15 cellular contexts compared by ENCODE assay signal in the genomic region with DNA sequence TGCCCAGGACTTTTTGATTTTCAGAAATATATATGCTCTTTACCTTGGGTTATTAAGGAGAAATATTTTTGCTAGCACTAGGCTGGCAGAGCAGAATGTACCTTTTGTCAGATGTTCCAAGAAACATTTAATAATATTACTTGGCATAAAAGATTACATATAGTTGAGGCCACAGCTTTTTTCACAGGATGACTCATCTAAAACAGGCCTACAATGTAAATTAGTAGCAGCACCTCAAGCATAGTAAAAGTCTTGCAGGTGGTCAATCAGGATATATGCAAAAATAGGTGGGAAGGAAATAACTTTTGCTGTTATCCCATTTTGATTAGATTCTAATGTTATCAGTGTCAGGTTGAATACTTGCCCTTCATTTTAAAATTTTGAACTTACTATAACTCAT. TPM values are rescaled to one million over a fixed set of nuclear protein-coding genes. Genes with fewer than 3 reads are reported as not detected.
DNase-seq lines count a peak whose midpoint lies in the region; ATAC-seq and TF ChIP-seq lines count a peak whose summit lies in the region.
"Had no signal": no experiment of that assay in that cellular context is flagged by ENCODE, and none has a peak within 500 bp of the region (broad histone marks: within the 10 kb centered on the region; RNA-seq: fewer than 3 reads in every experiment).

No MANE protein-coding gene starts in this region.

- peak overlapping the region; percentile 52 for H3K4me2 ChIP-seq in OCI-LY1 (ENCODE audit: low read length)

- H3K36me3 Mint-ChIP-seq in CD8-positive, alpha-beta memory T cell, result no peaks in the 10 kb centered on the region
- H3K36me3 Mint-ChIP-seq in activated naive CD4-positive, alpha-beta T cell treated with anti-CD3 and anti-CD28 coated beads, Interleukin-2, amount 50 U/mL, for 72 hours, result no peaks in the 10 kb centered on the region

- no peak overlapping the region for H3K4me3 ChIP-seq in CD8-positive, alpha-beta memory T cell (ENCODE audit: low read length)
- no peak overlapping the region for H3K4me3 ChIP-seq in HEK293 (ENCODE audit: low read depth, low read length)
- H3K4me3 ChIP-seq in OCI-LY1 (ENCODE audit: low read depth, low read length, poor library complexity, severe bottlenecking), result peak overlapping the region; percentile 35
- H3K4me3 ChIP-seq: vagina had no signal

- no peaks in the 10 kb centered on the region for H3K27me3 ChIP-seq in CD8-positive, alpha-beta memory T cell (ENCODE audit: insufficient read depth, low read length, poor library complexity, severe bottlenecking)
- H3K27me3 ChIP-seq in OCI-LY1 (ENCODE audit: insufficient read depth, low read length), result no peaks in the 10 kb centered on the region
- no peaks in the 10 kb centered on the region for H3K27me3 ChIP-seq in foreskin keratinocyte
- H3K27me3 ChIP-seq: vagina had no signal

- peak overlapping the region; percentile 57 for H3K27ac ChIP-seq in CD8-positive, alpha-beta memory T cell (ENCODE audit: low read depth, low read length)
- H3K27ac ChIP-seq in HEK293 (ENCODE audit: extremely low read depth, low read depth, low read length) (no peak overlapping the region), OCI-LY1 (ENCODE audit: low read depth, low read length, poor library complexity, severe bottlenecking) (peak overlapping the region; percentile 92), foreskin keratinocyte (peak overlapping the region; percentile 61)
- H3K27ac ChIP-seq: parathyroid adenoma, vagina had no signal

- no peaks in the 10 kb centered on the region for H3K36me3 ChIP-seq in CD8-positive, alpha-beta memory T cell (ENCODE audit: insufficient read depth, low read length)
- no peaks in the 10 kb centered on the region for H3K36me3 ChIP-seq in HEK293 (ENCODE audit: control insufficient read depth in 2 of 2, insufficient read depth in 1 of 2, low read length in 2 of 2)
- no peaks in the 10 kb centered on the region for H3K36me3 ChIP-seq in OCI-LY1 (ENCODE audit: insufficient read depth, low read length)
- H3K36me3 ChIP-seq: vagina had no signal

- peaks cover 5 to 17% (median 10%) of the 10 kb centered on the region in 3 donors for H3K4me1 Mint-ChIP-seq in CD8-positive, alpha-beta memory T cell

- CTCF ChIA-PET in CD8-positive, alpha-beta memory T cell (lab: Charles Lee), result no interaction called here
- CTCF ChIA-PET in HEK293 (lab: Yijun Ruan, JAX), result interaction anchor here (0.9 kb wide), 1 partner anchor 37 kb away, joined by 3 read pairs; no protein-coding TSS in a partner anchor

- no peaks in the 10 kb centered on the region for H3K9me3 Mint-ChIP-seq in CD8-positive, alpha-beta memory T cell
- no peaks in the 10 kb centered on the region for H3K9me3 Mint-ChIP-seq in activated naive CD4-positive, alpha-beta T cell treated with anti-CD3 and anti-CD28 coated beads, Interleukin-2, amount 50 U/mL, for 72 hours
- H3K9me3 Mint-ChIP-seq: activated T-helper 1 cell treated with anti-CD3 and anti-CD28 coated beads, Interleukin-12 subunit alpha, Interleukin-12 subunit beta, Interleukin-2, Interleukin-4 antibody, amounts not matched to agents 30 ng/mL and 10 ng/mL and 1 ng/mL, durations not matched to agents 14 hours and 24 hours and 36 hours; dendritic cell treated with granulocyte-macrophage colony-stimulating factor and Interleukin-4, amounts not matched to agents 40 ng/mL and 50 ng/mL, for 4 days; T-helper 1 cell treated with Interleukin-12 subunit alpha and Interleukin-12 subunit beta and Interleukin-4 antibody, amounts not matched to agents 30 μg/mL and 1 μg/mL, for 36 hours had no signal

- no peaks in the 10 kb centered on the region for H4K20me1 ChIP-seq in OCI-LY1 (ENCODE audit: insufficient read depth, low read length)

- no peaks in the 10 kb centered on the region for H3K9me3 ChIP-seq in CD8-positive, alpha-beta memory T cell (ENCODE audit: low read length)
- H3K9me3 ChIP-seq in HEK293 (ENCODE audit: control insufficient read depth, insufficient read depth, low read depth, low read length) (no peaks in the 10 kb centered on the region), OCI-LY1 (ENCODE audit: low read length) (no peaks in the 10 kb centered on the region)
- H3K9me3 ChIP-seq: vagina had no signal

- POLR2A ChIA-PET in CD8-positive, alpha-beta memory T cell (lab: Charles Lee), result no interaction called here
- POLR2A ChIA-PET in HEK293 (lab: Yijun Ruan, JAX), result no interaction called here

- peak overlapping the region in 2 of 8 donors; percentile 14 to 61 for H3K27ac Mint-ChIP-seq in CD8-positive, alpha-beta memory T cell
- H3K27ac Mint-ChIP-seq in activated naive CD4-positive, alpha-beta T cell treated with anti-CD3 and anti-CD28 coated beads, Interleukin-2, amount 50 U/mL, for 72 hours, result no peak overlapping the region
- H3K27ac Mint-ChIP-seq: activated T-helper 1 cell treated with anti-CD3 and anti-CD28 coated beads, Interleukin-12 subunit alpha, Interleukin-12 subunit beta, Interleukin-2, Interleukin-4 antibody, amounts not matched to agents 30 ng/mL and 10 ng/mL and 1 ng/mL, durations not matched to agents 14 hours and 24 hours and 36 hours; dendritic cell treated with granulocyte-macrophage colony-stimulating factor and Interleukin-4, amounts not matched to agents 40 ng/mL and 50 ng/mL, for 4 days; T-helper 1 cell treated with Interleukin-12 subunit alpha and Interleukin-12 subunit beta and Interleukin-4 antibody, amounts not matched to agents 30 μg/mL and 1 μg/mL, for 36 hours had no signal

- H3F3A ChIP-seq in OCI-LY1 (ENCODE audit: insufficient read depth, low read length), result no peaks in the 10 kb centered on the region

- no peaks in the 10 kb centered on the region for H3K79me2 ChIP-seq in OCI-LY1 (ENCODE audit: insufficient read depth, low read length)
- H3K79me2 ChIP-seq: parathyroid adenoma had no signal

- H3K4me1 ChIP-seq in CD8-positive, alpha-beta memory T cell (ENCODE audit: insufficient read depth, low read length), result no peaks in the 10 kb centered on the region
- H3K4me1 ChIP-seq in HEK293 (ENCODE audit: control insufficient read depth, insufficient read depth, low read length) (no peaks in the 10 kb centered on the region), OCI-LY1 (ENCODE audit: insufficient read depth, low read length, severe bottlenecking) (peaks cover 52% of the 10 kb centered on the region), foreskin keratinocyte (peaks cover 20% of the 10 kb centered on the region)
- H3K4me1 ChIP-seq: parathyroid adenoma, vagina had no signal

- no peak overlapping the region for H3K4me3 Mint-ChIP-seq in CD8-positive, alpha-beta memory T cell
- H3K4me3 Mint-ChIP-seq: activated T-helper 1 cell treated with anti-CD3 and anti-CD28 coated beads, Interleukin-12 subunit alpha, Interleukin-12 subunit beta, Interleukin-2, Interleukin-4 antibody, amounts not matched to agents 30 ng/mL and 10 ng/mL and 1 ng/mL, durations not matched to agents 14 hours and 24 hours and 36 hours; dendritic cell treated with granulocyte-macrophage colony-stimulating factor and Interleukin-4, amounts not matched to agents 40 ng/mL and 50 ng/mL, for 4 days; T-helper 1 cell treated with Interleukin-12 subunit alpha and Interleukin-12 subunit beta and Interleukin-4 antibody, amounts not matched to agents 30 μg/mL and 1 μg/mL, for 36 hours had no signal

- no peak overlapping the region for H2AFZ ChIP-seq in OCI-LY1 (ENCODE audit: low read length)
- H2AFZ ChIP-seq: parathyroid adenoma had no signal

- TF ChIP-seq CTCF in HEK293 (tag by site-specific recombination; IDR thresholded peaks at IDR 0.05) (no peak), OCI-LY1 (IDR thresholded peaks at IDR 0.05; ENCODE audit: low read length) (no peak), foreskin keratinocyte (conservative IDR thresholded peaks at IDR 0.05) (no peak)

- DNase-seq in CD8-positive, alpha-beta memory T cell, result no peak
- DNase-seq in foreskin keratinocyte (no peak), activated gamma-delta T cell (lab: John Stamatoyannopoulos, UW) (no peak), midbrain (lab: John Stamatoyannopoulos, UW) (no peak)
- no peak for DNase-seq in activated naive CD4-positive, alpha-beta T cell treated with anti-CD3 and anti-CD28 coated beads, Interleukin-2, amount 50 U/mL, for 72 hours (ENCODE audit: low spot score in 2 of 2)
- DNase-seq: activated CD4-positive, alpha-beta T cell treated with anti-CD3 and anti-CD28 coated beads for 48 hours; NCI-H2171 treated with DMSO at 0.1 percent for 48 hours had no signal

- peak; percentile 65 for ATAC-seq in foreskin keratinocyte
- ATAC-seq in activated naive CD4-positive, alpha-beta T cell treated with anti-CD3 and anti-CD28 coated beads, Interleukin-2, amount 50 U/mL, for 72 hours, result no peak
- ATAC-seq in HG03039 (IDR thresholded peaks at IDR 0.05; ENCODE audit: unreplicated experiment), result no peak

- H3K27me3 Mint-ChIP-seq in CD8-positive, alpha-beta memory T cell, result no peaks in the 10 kb centered on the region
- H3K27me3 Mint-ChIP-seq: dendritic cell treated with granulocyte-macrophage colony-stimulating factor and Interleukin-4, amounts not matched to agents 40 ng/mL and 50 ng/mL, for 4 days had no signal

- peak overlapping the region; percentile 22; the same call in 1 of the 2 replicates for H3K9ac ChIP-seq in OCI-LY1 (ENCODE audit: low read length)
- H3K9ac ChIP-seq: parathyroid adenoma had no signal

- no peaks in the 10 kb centered on the region for H3K9me2 ChIP-seq in OCI-LY1 (ENCODE audit: low read depth, low read length)

TF ChIP-seq in HEK293, 187 proteins besides CTCF, POLR2A, EP300 and RAD21:
- TF ChIP-seq ZNF830 (tag by site-specific recombination; IDR thresholded peaks at IDR 0.05; ENCODE audit: low read depth) (no peak), ZNF660 (tag by site-specific recombination; IDR thresholded peaks at IDR 0.05) (peak; percentile 42; the same call in 1 of the 2 replicates)

RNA-seq across cellular contexts. Expression of a gene that starts 14.9 kb away (rescaled TPM):
- 10 to 100 TPM; 75.5 to 82.1 TPM for total RNA-seq in CD8-positive, alpha-beta memory T cell
- 342 TPM for polyA plus RNA-seq in CD8-positive, alpha-beta memory T cell
- total RNA-seq in foreskin keratinocyte, result 897 and 1,100 TPM in 2 replicates
- 321 and 351 TPM in 2 replicates for polyA plus RNA-seq in foreskin keratinocyte
- total RNA-seq in activated naive CD4-positive, alpha-beta T cell treated with anti-CD3 and anti-CD28 coated beads, Interleukin-2, amount 50 U/mL, for 72 hours, result 10 to 100 TPM; 37.4 to 74.7 TPM

Comparison
In these comparisons a context has a peak if more than half of its experiments do, and no peak if none do; other contexts are left out.
1. RNA of a gene that starts 14.9 kb away (total RNA-seq): 897 to 1,100 TPM in foreskin keratinocyte; 75.5 to 82.1 TPM in CD8-positive, alpha-beta memory T cell and 37.4 to 74.7 TPM in activated naive CD4-positive, alpha-beta T cell treated with anti-CD3 and anti-CD28 coated beads, Interleukin-2, amount 50 U/mL, for 72 hours; every median in the first group is over 10 times any median in the second.